Comparison of ENCODE assay signal across 13 cellular contexts in genomic region chrX:45623266-45623665, GRCh38.
DNase-seq lines count a peak whose midpoint lies in the region; ATAC-seq and TF ChIP-seq lines count a peak whose summit lies in the region.
"Had no signal": no experiment of that assay in that cellular context is flagged by ENCODE, and none has a peak within 500 bp of the region (broad histone marks: within the 10 kb centered on the region; RNA-seq: fewer than 3 reads in every experiment).

No MANE protein-coding gene starts in this region.

- no peaks in the 10 kb centered on the region for H3K36me3 Mint-ChIP-seq in stimulated activated naive CD8-positive, alpha-beta T cell treated with anti-CD3 and anti-CD28 coated beads, Interleukin-15, Interleukin-2, amounts not matched to agents 100 ng/mL and 50 ng/mL, for 24 hours (ENCODE audit: low read depth)

- H3K9me3 Mint-ChIP-seq in stimulated activated naive CD8-positive, alpha-beta T cell treated with anti-CD3 and anti-CD28 coated beads, Interleukin-15, Interleukin-2, amounts not matched to agents 100 ng/mL and 50 ng/mL, for 24 hours, result no peaks in the 10 kb centered on the region
- peaks cover 14% of the 10 kb centered on the region in 2 donors for H3K9me3 Mint-ChIP-seq in stimulated activated naive CD8-positive, alpha-beta T cell treated with anti-CD3 and anti-CD28 coated beads, Interleukin-15, amount 100 ng/mL, for 72 hours

- H3K4me3 ChIP-seq in kidney epithelial cell (ENCODE audit: low read depth, low read length), result no peak overlapping the region
- H3K4me3 ChIP-seq: lung, upper lobe of left lung had no signal

- no peak for TF ChIP-seq CTCF in kidney epithelial cell (IDR thresholded peaks at IDR 0.05; ENCODE audit: insufficient read depth, low read length, poor library complexity, severe bottlenecking)

- peak overlapping the region; percentile 55 for H3K27ac Mint-ChIP-seq in stimulated activated naive CD8-positive, alpha-beta T cell treated with anti-CD3 and anti-CD28 coated beads, Interleukin-15, Interleukin-2, amounts not matched to agents 100 ng/mL and 50 ng/mL, for 24 hours
- no peak overlapping the region for H3K27ac Mint-ChIP-seq in stimulated activated naive CD8-positive, alpha-beta T cell treated with anti-CD3 and anti-CD28 coated beads, Interleukin-15, amount 100 ng/mL, for 72 hours
- H3K27ac Mint-ChIP-seq: B cell had no signal

- no peaks in the 10 kb centered on the region for H3K27me3 ChIP-seq in kidney epithelial cell (ENCODE audit: control insufficient read depth, insufficient read depth, low read length)
- H3K27me3 ChIP-seq: upper lobe of left lung had no signal

- peaks cover 41% of the 10 kb centered on the region for H3K4me1 Mint-ChIP-seq in stimulated activated naive CD8-positive, alpha-beta T cell treated with anti-CD3 and anti-CD28 coated beads, Interleukin-15, Interleukin-2, amounts not matched to agents 100 ng/mL and 50 ng/mL, for 24 hours (ENCODE audit: low read depth)
- peaks cover 16% of the 10 kb centered on the region for H3K4me1 Mint-ChIP-seq in stimulated activated naive CD8-positive, alpha-beta T cell treated with anti-CD3 and anti-CD28 coated beads, Interleukin-15, amount 100 ng/mL, for 72 hours
- H3K4me1 Mint-ChIP-seq: B cell had no signal

- ATAC-seq in stimulated activated naive CD8-positive, alpha-beta T cell treated with anti-CD3 and anti-CD28 coated beads, Interleukin-15, amount 100 ng/mL, for 72 hours, result no peak
- ATAC-seq in HG03175 (IDR thresholded peaks at IDR 0.05; ENCODE audit: unreplicated experiment) (no peak), HG03139 (IDR thresholded peaks at IDR 0.05; ENCODE audit: unreplicated experiment) (no peak)

- in situ Hi-C loops in T47D (cut with HindIII; ENCODE audit: low pct_unique_long_range_greater_than_20kb, low sequenced_read_pairs), result no loop called here

- H3K27me3 Mint-ChIP-seq in stimulated activated naive CD8-positive, alpha-beta T cell treated with anti-CD3 and anti-CD28 coated beads, Interleukin-15, Interleukin-2, amounts not matched to agents 100 ng/mL and 50 ng/mL, for 24 hours, result no peaks in the 10 kb centered on the region
- H3K27me3 Mint-ChIP-seq in stimulated activated naive CD8-positive, alpha-beta T cell treated with anti-CD3 and anti-CD28 coated beads, Interleukin-15, amount 100 ng/mL, for 72 hours, result no peaks in the 10 kb centered on the region
- H3K27me3 Mint-ChIP-seq: B cell had no signal

- DNase-seq in stimulated activated naive CD8-positive, alpha-beta T cell treated with anti-CD3 and anti-CD28 coated beads, Interleukin-15, amount 100 ng/mL, for 72 hours, result no peak
- DNase-seq in T47D (ENCODE audit: low read depth in 1 of 2, low spot score in 1 of 2), result peak; percentile 22 to 51
- DNase-seq in kidney epithelial cell (ENCODE audit: low read depth), result peak; percentile 73
- DNase-seq in DMS 273 (lab: John Stamatoyannopoulos, UW; ENCODE audit: unreplicated experiment), result no peak
- DNase-seq in cerebellar cortex (ENCODE audit: low spot score), result no peak
- DNase-seq: activated T-cell treated with anti-CD3 and anti-CD28 coated beads for 4 hours; stimulated activated CD4-positive, alpha-beta T cell treated with anti-CD3 and anti-CD28 coated beads, Interleukin-1b, Interleukin-23, amount 100 ng/mL, for 48 hours; upper lobe of left lung had no signal

- H3K4me3 Mint-ChIP-seq in stimulated activated naive CD8-positive, alpha-beta T cell treated with anti-CD3 and anti-CD28 coated beads, Interleukin-15, Interleukin-2, amounts not matched to agents 100 ng/mL and 50 ng/mL, for 24 hours, result no peak overlapping the region
- H3K4me3 Mint-ChIP-seq in stimulated activated naive CD8-positive, alpha-beta T cell treated with anti-CD3 and anti-CD28 coated beads, Interleukin-15, amount 100 ng/mL, for 72 hours, result no peak overlapping the region
- H3K4me3 Mint-ChIP-seq: B cell had no signal

- no peaks in the 10 kb centered on the region for H3K36me3 ChIP-seq in kidney epithelial cell (ENCODE audit: control insufficient read depth, insufficient read depth, low read length)
- H3K36me3 ChIP-seq: upper lobe of left lung had no signal

Comparison
In these comparisons a context has a peak if more than half of its experiments do, and no peak if none do; other contexts are left out.
1. DNase-seq: peak in T47D (2 of 2) and kidney epithelial cell (single experiment); none in stimulated activated naive CD8-positive, alpha-beta T cell treated with anti-CD3 and anti-CD28 coated beads, Interleukin-15, amount 100 ng/mL, for 72 hours (0 of 2), DMS 273 (single experiment) and cerebellar cortex (single experiment).